Comparison of ENCODE assay signal across 8 cellular contexts in the genomic region with DNA sequence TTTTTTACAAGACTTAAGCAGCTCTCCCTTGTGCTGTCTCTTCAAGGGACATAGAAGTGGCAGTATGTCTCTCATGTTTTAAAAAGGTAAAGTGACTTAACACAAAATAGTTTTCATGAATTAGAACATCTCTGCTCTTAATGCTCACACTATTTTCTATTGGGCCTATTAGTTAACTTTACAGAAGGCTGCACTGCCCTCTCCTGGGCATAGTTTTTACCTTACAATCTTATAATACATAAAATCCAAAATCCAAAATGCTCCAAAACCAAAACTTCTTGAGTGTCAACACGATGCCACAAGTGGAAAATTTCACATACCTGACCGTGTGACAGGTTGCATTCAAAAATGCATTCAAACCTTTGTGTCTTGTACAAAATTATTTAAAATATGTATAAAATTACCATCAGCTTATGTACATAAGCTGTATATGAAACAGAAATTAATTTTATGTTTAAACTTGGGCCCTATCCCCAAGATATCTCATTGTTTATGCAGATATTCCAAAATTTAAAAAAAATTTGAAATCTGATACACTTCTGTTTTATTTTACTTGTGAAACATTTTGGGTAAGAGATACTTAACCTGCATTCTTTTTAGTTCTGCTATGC. TPM values are rescaled to one million over a fixed set of nuclear protein-coding genes. Genes with fewer than 3 reads are reported as not detected.
DNase-seq lines count a peak whose midpoint lies in the region; ATAC-seq and TF ChIP-seq lines count a peak whose summit lies in the region.

No MANE protein-coding gene starts in this region.

- H3K4me1 Mint-ChIP-seq in activated CD4-positive, alpha-beta T cell treated with anti-CD3 and anti-CD28 coated beads, Interleukin-2, amount 10 ng/mL, durations not matched to agents 7 days and 5 days: peaks cover 52% of the 10 kb centered on the region
- H3K4me1 Mint-ChIP-seq in natural killer cell treated with Interleukin-12 subunit alpha and Interleukin-12 subunit beta and Interleukin-15 and Interleukin-18, amount 100 ng/mL, for 72 hours (ENCODE audit: low read depth in 2 of 2): peaks cover 46 to 76% of the 10 kb centered on the region in 2 donors

- no peaks in the 10 kb centered on the region for H3K9me3 Mint-ChIP-seq in activated CD4-positive, alpha-beta T cell treated with anti-CD3 and anti-CD28 coated beads, Interleukin-2, amount 10 ng/mL, durations not matched to agents 7 days and 5 days
- H3K9me3 Mint-ChIP-seq in natural killer cell treated with Interleukin-12 subunit alpha and Interleukin-12 subunit beta and Interleukin-15 and Interleukin-18, amount 100 ng/mL, for 72 hours: no peaks in the 10 kb centered on the region

- H3K36me3 Mint-ChIP-seq in activated CD4-positive, alpha-beta T cell treated with anti-CD3 and anti-CD28 coated beads, Interleukin-2, amount 10 ng/mL, durations not matched to agents 7 days and 5 days (ENCODE audit: low read depth): peaks cover 41% of the 10 kb centered on the region
- H3K36me3 Mint-ChIP-seq in natural killer cell treated with Interleukin-12 subunit alpha and Interleukin-12 subunit beta and Interleukin-15 and Interleukin-18, amount 100 ng/mL, for 72 hours: peaks cover 10% of the 10 kb centered on the region

- POLR2A ChIA-PET in activated CD4-positive, alpha-beta T cell treated with anti-CD3 and anti-CD28 coated beads, Interleukin-2, amount 10 ng/mL, durations not matched to agents 7 days and 5 days (lab: Charles Lee): no interaction called here

- no peaks in the 10 kb centered on the region for H3K27me3 Mint-ChIP-seq in activated CD4-positive, alpha-beta T cell treated with anti-CD3 and anti-CD28 coated beads, Interleukin-2, amount 10 ng/mL, durations not matched to agents 7 days and 5 days
- no peaks in the 10 kb centered on the region for H3K27me3 Mint-ChIP-seq in natural killer cell treated with Interleukin-12 subunit alpha and Interleukin-12 subunit beta and Interleukin-15 and Interleukin-18, amount 100 ng/mL, for 72 hours

- H3K27ac Mint-ChIP-seq in activated CD4-positive, alpha-beta T cell treated with anti-CD3 and anti-CD28 coated beads, Interleukin-2, amount 10 ng/mL, durations not matched to agents 7 days and 5 days: no peak overlapping the region
- peak overlapping the region; percentile 70 to 73 for H3K27ac Mint-ChIP-seq in natural killer cell treated with Interleukin-12 subunit alpha and Interleukin-12 subunit beta and Interleukin-15 and Interleukin-18, amount 100 ng/mL, for 72 hours

- CTCF ChIA-PET in activated CD4-positive, alpha-beta T cell treated with anti-CD3 and anti-CD28 coated beads, Interleukin-2, amount 10 ng/mL, durations not matched to agents 7 days and 5 days (lab: Charles Lee): interaction anchor here (0.8 to 2.3 kb wide), 8 partner anchors 10 to 62 kb away, joined by 3 to 10 read pairs (median 4); no protein-coding TSS in a partner anchor

- in situ Hi-C loops in G401 (cut with HindIII; ENCODE audit: low sequenced_read_pairs): no loop called here

- ATAC-seq in GM21786 (IDR thresholded peaks at IDR 0.05; ENCODE audit: unreplicated experiment): peak; percentile 70
- ATAC-seq in natural killer cell treated with Interleukin-12 subunit alpha and Interleukin-12 subunit beta and Interleukin-15 and Interleukin-18, amount 100 ng/mL, for 72 hours: peak in 1 of 2 donors; percentile 67

- peak; percentile 23 for DNase-seq in G401 (ENCODE audit: low spot score)
- DNase-seq in NCI-H2107 (lab: John Stamatoyannopoulos, UW): peak; percentile 18
- peak; percentile 69 for DNase-seq in activated CD4-positive, alpha-beta T cell treated with anti-CD3 and anti-CD28 coated beads, Interleukin-2, amount 10 ng/mL, durations not matched to agents 7 days and 5 days
- peak; percentile 53 for DNase-seq in epithelial cell of esophagus (ENCODE audit: low read depth)
- no peak for DNase-seq in natural killer cell treated with Interleukin-12 subunit alpha and Interleukin-12 subunit beta and Interleukin-15 and Interleukin-18, amount 100 ng/mL, for 72 hours (ENCODE audit: low spot score)
- DNase-seq in UCSD-AML1 (lab: John Stamatoyannopoulos, UW; ENCODE audit: unreplicated experiment): no peak
- no peak for DNase-seq in HuH-7 (ENCODE audit: low spot score)

- H3K4me3 ChIP-seq in epithelial cell of esophagus (ENCODE audit: low read length): no peak overlapping the region

- no peak overlapping the region for H3K4me3 Mint-ChIP-seq in activated CD4-positive, alpha-beta T cell treated with anti-CD3 and anti-CD28 coated beads, Interleukin-2, amount 10 ng/mL, durations not matched to agents 7 days and 5 days
- H3K4me3 Mint-ChIP-seq in natural killer cell treated with Interleukin-12 subunit alpha and Interleukin-12 subunit beta and Interleukin-15 and Interleukin-18, amount 100 ng/mL, for 72 hours: no peak overlapping the region

- TF ChIP-seq CTCF in epithelial cell of esophagus (IDR thresholded peaks at IDR 0.05; ENCODE audit: insufficient read depth, low read depth, low read length, missing control alignments): peak; percentile 51

RNA-seq across cellular contexts. Expression of a gene that starts 25.8 kb away (rescaled TPM):
- total RNA-seq in G401 (2014; rRNA removed; shearing (Covaris generic)): not detected in 2 replicates
- total RNA-seq in activated CD4-positive, alpha-beta T cell treated with anti-CD3 and anti-CD28 coated beads, Interleukin-2, amount 10 ng/mL, durations not matched to agents 7 days and 5 days: 100 to 1,000 TPM; 139 to 140 TPM
- total RNA-seq in natural killer cell treated with Interleukin-12 subunit alpha and Interleukin-12 subunit beta and Interleukin-15 and Interleukin-18, amount 100 ng/mL, for 72 hours: 100 to 1,000 TPM in 1 of 2 donors, 10 to 100 TPM in 1; 69.1 to 124 TPM

Comparison
In these comparisons a context has a peak if more than half of its experiments do, and no peak if none do; other contexts are left out.
1. DNase-seq: peak in G401 (single experiment), NCI-H2107 (single experiment), activated CD4-positive, alpha-beta T cell treated with anti-CD3 and anti-CD28 coated beads, Interleukin-2, amount 10 ng/mL, durations not matched to agents 7 days and 5 days (single experiment) and epithelial cell of esophagus (single experiment); none in natural killer cell treated with Interleukin-12 subunit alpha and Interleukin-12 subunit beta and Interleukin-15 and Interleukin-18, amount 100 ng/mL, for 72 hours (single experiment), UCSD-AML1 (single experiment) and HuH-7 (single experiment).
2. RNA of a gene that starts 25.8 kb away (total RNA-seq): 139 to 140 TPM in activated CD4-positive, alpha-beta T cell treated with anti-CD3 and anti-CD28 coated beads, Interleukin-2, amount 10 ng/mL, durations not matched to agents 7 days and 5 days and 69.1 to 124 TPM in natural killer cell treated with Interleukin-12 subunit alpha and Interleukin-12 subunit beta and Interleukin-15 and Interleukin-18, amount 100 ng/mL, for 72 hours; not detected in G401; every median in the first group is over 10 times any median in the second.